ENCODE assay signal across 10 cellular contexts in the genomic region with DNA sequence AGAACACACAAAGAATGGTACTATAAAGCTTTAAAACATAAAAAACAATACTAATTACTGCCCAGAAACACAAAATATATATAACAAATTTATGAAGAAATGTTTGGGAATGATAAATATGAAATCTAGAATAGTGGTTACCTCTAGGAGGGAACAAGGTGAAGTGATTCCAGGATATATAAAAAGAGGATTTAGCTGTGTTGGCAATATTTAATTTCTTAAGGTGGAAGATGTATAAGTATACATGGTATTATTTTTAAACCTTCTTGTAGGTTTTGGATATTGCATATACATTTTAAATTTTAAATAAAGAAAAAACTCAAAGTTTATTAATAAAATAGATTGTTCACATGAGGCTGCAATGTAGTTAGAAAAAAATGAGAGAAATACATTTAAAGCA.
"Had no signal": no experiment of that assay in that cellular context is flagged by ENCODE, and none has a peak within 500 bp of the region (broad histone marks: within the 10 kb centered on the region; RNA-seq: fewer than 3 reads in every experiment).

No MANE protein-coding gene starts in this region.

- H3K36me3 ChIP-seq: HAP-1 had no signal

- H3K4me3 ChIP-seq: GM23338, HAP-1 had no signal

- DNase-seq: HFFc6, Karpas-422, KBM-7 had no signal

- FAIRE-seq: H1, H54 had no signal

- H3K27ac ChIP-seq: HL-60, KMS-11 had no signal

- H3K9ac ChIP-seq: KMS-11 had no signal

- H3K4me2 ChIP-seq: GM23338, KMS-11 had no signal

- H2AFZ ChIP-seq: GM23338 had no signal

- H3K4me1 ChIP-seq: HAP-1 had no signal

- ATAC-seq: GM23338, HCT116 had no signal

- H3K9me3 ChIP-seq: HAP-1 had no signal
